ENCODE assay signal across 8 cellular contexts in the genomic region with DNA sequence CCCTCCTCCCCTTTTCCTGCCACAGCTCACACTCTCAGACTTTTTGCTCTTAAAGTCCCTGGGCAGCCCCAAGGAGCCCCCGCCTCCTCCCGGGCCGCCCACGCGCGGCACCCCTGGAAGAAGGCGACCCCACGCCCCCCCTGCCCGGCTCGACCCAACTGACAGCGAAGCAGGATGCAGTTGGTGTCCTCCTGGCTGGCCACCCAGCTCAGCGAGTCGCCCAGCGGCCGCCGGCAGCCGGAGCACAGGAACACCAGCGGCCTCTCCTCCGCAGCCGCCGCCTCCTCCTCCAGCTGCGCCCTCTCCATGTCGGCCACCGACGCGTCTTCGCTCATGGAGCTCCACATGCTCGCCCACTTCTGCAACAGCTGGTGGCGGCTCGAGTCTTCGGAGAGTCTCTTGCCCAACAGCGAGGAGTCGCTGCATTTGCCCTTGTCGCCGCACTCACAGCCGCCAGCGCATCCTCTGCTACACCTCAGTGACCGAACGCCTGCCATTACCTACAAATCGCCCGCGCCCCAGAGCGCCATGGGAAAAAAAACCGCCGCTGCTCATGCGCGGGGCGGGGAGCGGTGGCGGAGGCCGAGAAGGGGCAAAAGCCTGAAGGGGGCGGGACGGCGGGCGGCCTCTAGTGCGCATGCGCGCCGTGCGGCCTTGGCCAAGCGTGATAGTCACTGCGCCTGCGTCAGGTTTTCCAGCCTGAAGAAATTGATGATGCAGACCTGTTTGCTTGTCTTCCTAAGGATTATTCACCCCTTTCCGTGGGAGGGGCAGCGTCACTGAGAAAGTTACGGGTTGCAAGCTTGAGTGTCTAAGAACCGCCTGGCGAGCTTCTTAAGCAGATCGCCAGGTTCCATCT. TPM values are rescaled to one million over a fixed set of nuclear protein-coding genes. Genes with fewer than 3 reads are reported as not detected.
A peak's percentile ranks its signal among the peaks of the same experiment; 100 is the strongest.
DNase-seq lines count a peak whose midpoint lies in the region; ATAC-seq, FAIRE-seq and TF ChIP-seq lines count a peak whose summit lies in the region.

A gene with protein sequence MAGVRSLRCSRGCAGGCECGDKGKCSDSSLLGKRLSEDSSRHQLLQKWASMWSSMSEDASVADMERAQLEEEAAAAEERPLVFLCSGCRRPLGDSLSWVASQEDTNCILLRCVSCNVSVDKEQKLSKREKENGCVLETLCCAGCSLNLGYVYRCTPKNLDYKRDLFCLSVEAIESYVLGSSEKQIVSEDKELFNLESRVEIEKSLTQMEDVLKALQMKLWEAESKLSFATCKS (minus strand): TSS at position 532 of the 859 bp plus-strand sequence. CDS start 35 bp downstream, at position 497.

- H3K9me3 ChIP-seq in HepG2 (ENCODE audit: low read length) = no peaks in the 10 kb centered on the region

- intact Hi-C loops in HepG2 (cut with micrococcal nuclease; ENCODE audit: unreplicated experiment) = loop anchor here (5.0 to 10.0 kb wide), 2 partner anchors 56 to 319 kb away; no protein-coding TSS in a partner anchor

- CTCF ChIA-PET in HepG2 (lab: Yijun Ruan, JAX; ENCODE audit: low intra/inter-chr PET ratio, low total read pairs) = no interaction called here

- H4K20me1 ChIP-seq in HepG2 (ENCODE audit: insufficient read depth, low read length) = no peaks in the 10 kb centered on the region

- 1% methylated on average over 28 of the region's 69 CpGs for WGBS in HepG2 (ENCODE audit: low lambda C conversion rate)

- H3K9ac ChIP-seq in HepG2 (ENCODE audit: insufficient read depth, low read depth, low read length) = peak within 1 kb of the TSS; percentile 75

- peak; percentile 77 for FAIRE-seq in HepG2 (lab: Jason Lieb, UNC)

- H3K4me1 ChIP-seq in HepG2 (ENCODE audit: insufficient read depth, low read length) = peaks cover 27% of the 10 kb centered on the region

- peak within 1 kb of the TSS; percentile 93 for H3K4me2 ChIP-seq in HepG2 (ENCODE audit: low read depth, low read length)

- TF ChIP-seq POLR2A in HepG2 (IDR thresholded peaks at IDR 0.05; ENCODE audit: insufficient read depth in 1 of 2, low read depth in 2 of 2, low read length in 2 of 2) = peak; percentile 55 to 89; a peak in 3 of 4 replicates

- in situ Hi-C loops in HepG2 (cut with HindIII; ENCODE audit: extremely low pct_ligation_motif_present, low pct_unique_long_range_greater_than_20kb) = no loop called here

- peak; percentile 60; the same call in 1 of the 2 replicates for TF ChIP-seq RAD21 in HepG2 (CRISPR knock-in tag; IDR thresholded peaks at IDR 0.05)

- POLR2A ChIA-PET in HepG2 (lab: Yijun Ruan, JAX) = interaction anchor here (0.6 to 1.5 kb wide), 4 partner anchors 20 to 548 kb away, joined by 3 to 4 read pairs (median 4); a partner anchor contains a TSS

- BruUV-seq in HepG2 (replicated peaks; lab: Mats Ljungman, UMichigan) = no TSS peak

- DNase-seq in C1 segment of cervical spinal cord (lab: John Stamatoyannopoulos, UW) = peak; percentile 69 to 98 (median 92)
- peak; percentile 88 for DNase-seq in NCI-H748 treated with DMSO at 0.1 percent for 48 hours (lab: John Stamatoyannopoulos, UW)
- peak; percentile 97 for DNase-seq in activated CD4-positive, alpha-beta T cell treated with anti-CD3 and anti-CD28 coated beads, Interleukin-2, amount 50 U/mL, for 24 hours (ENCODE audit: low read depth in 1 of 2, low spot score in 1 of 2)
- peak; percentile 97 for DNase-seq in dermis blood vessel endothelial cell
- peak; percentile 89 for DNase-seq in HepG2 (ENCODE audit: low spot score)
- peak; percentile 99 for DNase-seq in stimulated activated CD4-positive, alpha-beta T cell treated with anti-CD3 and anti-CD28 coated beads, Interleukin-4, amount 100 ng/mL, for 1 hour

- TF ChIP-seq EP300 in HepG2 (IDR thresholded peaks at IDR 0.05; ENCODE audit: low read depth in 2 of 2, low read length in 2 of 2) = no peak
- no peak for TF ChIP-seq EP300 in HepG2 (CRISPR knock-in tag; IDR thresholded peaks at IDR 0.05; ENCODE audit: borderline replicate concordance)

- H3K27me3 ChIP-seq in HepG2 (ENCODE audit: control insufficient read depth in 1 of 2, insufficient read depth in 2 of 2, low read length in 2 of 2) = no peaks in the 10 kb centered on the region

- TF ChIP-seq CTCF in HepG2 (CRISPR knock-in tag; IDR thresholded peaks at IDR 0.05) = peak; percentile 42

- peak within 1 kb of the TSS; percentile 68 for H3K27ac ChIP-seq in HepG2 (ENCODE audit: extremely low read length, insufficient read depth, low read length)

- peak within 1 kb of the TSS; percentile 87 to 92 (median 92) for H3K4me3 ChIP-seq in HepG2 (replicated peaks in 1 of 3; ENCODE audit: insufficient read depth in 1 of 3, low read depth in 2 of 3, low read length in 3 of 3)

- ATAC-seq in GM19372 (IDR thresholded peaks at IDR 0.05; ENCODE audit: low read depth, unreplicated experiment) (peak; percentile 91), HG03558 (IDR thresholded peaks at IDR 0.05; ENCODE audit: extremely low read depth, unreplicated experiment) (peak; percentile 81), HepG2 (peak; percentile 94)

- H3K36me3 ChIP-seq in HepG2 (replicated peaks in 1 of 2; ENCODE audit: control insufficient read depth in 1 of 2, insufficient read depth in 2 of 2, low read length in 2 of 2) = 0 out of 5 replicates have a peak, but pooled peaks cover 0 to 3% of the 10 kb centered on the region in 2 experiments

- peaks cover 25% of the 10 kb centered on the region for H3K79me2 ChIP-seq in HepG2 (ENCODE audit: insufficient read depth, low read length)

- peak within 1 kb of the TSS; percentile 91 for H2AFZ ChIP-seq in HepG2 (ENCODE audit: low read length)

TF ChIP-seq in HepG2, 621 proteins besides CTCF, POLR2A, EP300 and RAD21 (continues in another document):
- TF ChIP-seq, protein P1, sequence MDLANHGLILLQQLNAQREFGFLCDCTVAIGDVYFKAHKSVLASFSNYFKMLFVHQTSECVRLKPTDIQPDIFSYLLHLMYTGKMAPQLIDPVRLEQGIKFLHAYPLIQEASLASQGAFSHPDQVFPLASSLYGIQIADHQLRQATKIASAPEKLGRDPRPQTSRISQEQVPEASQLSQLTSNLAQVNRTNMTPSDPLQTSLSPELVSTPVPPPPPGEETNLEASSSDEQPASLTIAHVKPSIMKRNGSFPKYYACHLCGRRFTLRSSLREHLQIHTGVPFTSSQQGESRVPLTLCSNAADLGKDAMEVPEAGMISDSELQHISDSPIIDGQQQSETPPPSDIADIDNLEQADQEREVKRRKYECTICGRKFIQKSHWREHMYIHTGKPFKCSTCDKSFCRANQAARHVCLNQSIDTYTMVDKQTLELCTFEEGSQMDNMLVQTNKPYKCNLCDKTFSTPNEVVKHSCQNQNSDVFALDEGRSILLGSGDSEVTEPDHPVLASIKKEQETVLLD (CRISPR knock-in tag; IDR thresholded peaks at IDR 0.05; ENCODE audit: low read depth) = 0 out of 2 replicates have a peak, but pooled peaks have one; percentile 30
- TF ChIP-seq ZNF432 (CRISPR knock-in tag; IDR thresholded peaks at IDR 0.05; ENCODE audit: borderline replicate concordance) (no peak), ZNF660 (CRISPR knock-in tag; IDR thresholded peaks at IDR 0.05; ENCODE audit: borderline replicate concordance, low read depth) (no peak), JUN (CRISPR knock-in tag; IDR thresholded peaks at IDR 0.05) (no peak)

RNA-seq across cellular contexts. Expression of the gene that starts here (rescaled TPM):
- total RNA-seq in dermis blood vessel endothelial cell (6.8 and 11.3 TPM in 2 replicates), HepG2 (2016; rRNA removed; fragmentation: Illumina TruSeq; extraction: Trizol) (41.4 and 58.3 TPM in 2 replicates)
- total RNA-seq in HepG2 (2016; cell fraction: cytosol; rRNA removed; fragmentation: Illumina TruSeq; extraction: Trizol; ENCODE audit: low read depth) = 7.4 and 7.8 TPM in 2 replicates
- total RNA-seq in HepG2 (2016; cell fraction: insoluble cytoplasmic fraction; rRNA removed; fragmentation: Illumina TruSeq; extraction: Trizol) = 40.8 and 61.3 TPM in 2 replicates
- total RNA-seq in HepG2 (2016; cell fraction: membrane; rRNA removed; fragmentation: Illumina TruSeq; extraction: Trizol) = 19.3 and 20.0 TPM in 2 replicates
- 14.1 and 15.8 TPM in 2 replicates for total RNA-seq in HepG2 (2016; cell fraction: nucleus; rRNA removed; fragmentation: Illumina TruSeq; extraction: Trizol)
- polyA plus RNA-seq in HepG2 (2011; rRNA removed) = 5.8 and 11.2 TPM in 2 replicates
- polyA plus RNA-seq in HepG2 (2011; cell fraction: cytosol; rRNA removed) = 8.6 and 12.2 TPM in 2 replicates
- polyA plus RNA-seq in HepG2 (2011; cell fraction: nucleus; rRNA removed) = 2.3 and 2.5 TPM in 2 replicates
- polyA plus RNA-seq in HepG2 (2012) = 7.5 and 12.7 TPM in 2 replicates
- 7.4 and 7.6 TPM in 2 replicates for polyA plus RNA-seq in HepG2 (2016; cell fraction: cytosol; fragmentation: Illumina TruSeq; extraction: Trizol; ENCODE audit: low read depth)
- polyA plus RNA-seq in HepG2 (2016; cell fraction: insoluble cytoplasmic fraction; fragmentation: Illumina TruSeq; extraction: Trizol; ENCODE audit: low read depth) = 70.0 and 79.3 TPM in 2 replicates
- polyA plus RNA-seq in HepG2 (2016; cell fraction: membrane; fragmentation: Illumina TruSeq; extraction: Trizol; ENCODE audit: low read depth) = 16.0 and 16.2 TPM in 2 replicates
- polyA plus RNA-seq in HepG2 (2016; cell fraction: nucleus; fragmentation: Illumina TruSeq; extraction: Trizol; ENCODE audit: insufficient read depth, low read depth) = 29.4 and 31.6 TPM in 2 replicates
- 2.9 and 4.2 TPM in 2 replicates for polyA minus RNA-seq in HepG2 (2011; rRNA and poly(A)+ RNA removed; ENCODE audit: low replicate concordance)
- polyA minus RNA-seq in HepG2 (2011; cell fraction: cytosol; rRNA and poly(A)+ RNA removed) = 3.0 and 4.8 TPM in 2 replicates
- polyA minus RNA-seq in HepG2 (2011; cell fraction: nucleus; rRNA and poly(A)+ RNA removed) = 2.1 and 4.4 TPM in 2 replicates

Comparison
In these comparisons a context has a peak if more than half of its experiments do, and no peak if none do; other contexts are left out.
1. Peak in every context shown above with its lines: DNase-seq, ATAC-seq, H3K4me3 ChIP-seq and H3K27ac ChIP-seq.